ENCODE assay signal across 9 cellular contexts in the genomic region with DNA sequence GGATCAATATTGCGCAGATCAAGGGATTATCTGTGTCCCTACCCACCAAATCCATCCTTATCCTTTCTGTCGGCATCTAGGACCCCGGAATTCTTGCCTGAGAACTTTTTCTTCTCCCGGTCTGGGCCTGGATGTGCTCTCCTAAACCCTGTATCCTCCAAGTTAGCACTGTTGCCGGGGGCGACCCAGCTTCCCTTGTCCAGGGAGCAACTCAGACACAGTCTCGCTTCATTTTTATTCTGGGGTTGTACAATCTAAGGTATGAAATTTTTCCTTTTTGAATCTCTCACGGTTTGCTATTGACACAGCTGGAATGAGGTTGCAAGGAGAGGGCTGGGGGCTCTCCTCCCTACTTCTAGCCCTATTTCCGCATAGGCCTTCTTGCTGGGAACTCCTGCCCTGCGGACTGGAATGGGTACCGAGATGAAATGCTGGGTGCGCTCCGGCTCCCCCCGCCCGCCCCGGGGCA. TPM values are rescaled to one million over a fixed set of nuclear protein-coding genes. Genes with fewer than 3 reads are reported as not detected.
DNase-seq lines count a peak whose midpoint lies in the region; ATAC-seq, FAIRE-seq and TF ChIP-seq lines count a peak whose summit lies in the region.
"Had no signal": no experiment of that assay in that cellular context is flagged by ENCODE, and none has a peak within 500 bp of the region (broad histone marks: within the 10 kb centered on the region; RNA-seq: fewer than 3 reads in every experiment).

No MANE protein-coding gene starts in this region.

- H3K4me3 Mint-ChIP-seq in CD14-positive monocyte: peak overlapping the region; percentile 98 to 100

- intact Hi-C loops in CD14-positive monocyte (cut with micrococcal nuclease): loop anchor here (10.0 kb wide), 2 partner anchors 54 to 636 kb away; a partner anchor contains a TSS
- intact Hi-C loops in GM12878 (cut with micrococcal nuclease; ENCODE audit: unreplicated experiment): no loop called here
- intact Hi-C loops in lower lobe of right lung (cut with DNase I): no loop called here

- H3K4me3 ChIP-seq in HFF-Myc (replicated peaks; ENCODE audit: low read depth, low read length) (peak overlapping the region; percentile 84), GM12878 (peak overlapping the region; percentile 85), lower lobe of right lung (peak overlapping the region; percentile 76), upper lobe of left lung (peak overlapping the region; percentile 63 to 92 (median 88))

- RAD21 ChIA-PET in GM12878 (lab: Charles Lee; ENCODE audit: unreplicated experiment): interaction anchor here (2.4 kb wide), 1 partner anchor 20 kb away, joined by 20 read pairs; no protein-coding TSS in a partner anchor

- peak overlapping the region; percentile 83 for H2AFZ ChIP-seq in GM12878 (ENCODE audit: control insufficient read depth, low read depth, low read length)

- H3K9me3 Mint-ChIP-seq in CD14-positive monocyte: no peaks in the 10 kb centered on the region

- peaks cover under 1 to 3% (median 1%) of the 10 kb centered on the region in 3 donors for H3K27me3 Mint-ChIP-seq in CD14-positive monocyte (ENCODE audit: low read depth in 3 of 3)

- CTCF ChIA-PET in GM12878 (lab: Yijun Ruan, JAX): interaction anchor here (1.0 to 3.2 kb wide), 4 partner anchors 7 to 53 kb away, joined by 4 to 10 read pairs (median 4); a partner anchor contains a TSS

- FAIRE-seq in GM12878 (lab: Jason Lieb, UNC): no peak

- SMC1A ChIA-PET in GM12878 (lab: Charles Lee; ENCODE audit: uncharacterized antibody, unreplicated experiment): interaction anchor here (1.1 kb wide), 1 partner anchor 13 kb away, joined by 3 read pairs; no protein-coding TSS in a partner anchor

- POLR2A ChIA-PET in GM12878 (lab: Charles Lee): interaction anchor here (1.8 to 4.3 kb wide), 2 partner anchors 20 to 23 kb away, joined by 10 to 28 read pairs; no protein-coding TSS in a partner anchor

- TF ChIP-seq RAD21 in GM12878 (IDR thresholded peaks at IDR 0.05; ENCODE audit: insufficient read depth, low read depth, low read length): no peak

- peak overlapping the region; percentile 88 for H3K4me2 ChIP-seq in GM12878 (ENCODE audit: control insufficient read depth, insufficient read depth)

- peaks cover 34% of the 10 kb centered on the region for H3K4me1 Mint-ChIP-seq in CD14-positive monocyte

- TF ChIP-seq POLR2A in GM12878 (IDR thresholded peaks at IDR 0.05; ENCODE audit: low read depth, low read length): no peak
- no peak for TF ChIP-seq POLR2A in upper lobe of left lung (IDR thresholded peaks at IDR 0.05)

- ATAC-seq in GM12878 (no peak; the same call in 1 of the 3 replicates), lower lobe of right lung (peak in 1 of 2 donors; percentile 1), upper lobe of left lung (ENCODE audit: low FRiP score in 2 of 2) (no peak)

- 24% methylated on average over 16 of the region's 16 CpGs for WGBS in GM12878 (ENCODE audit: insufficient coverage, insufficient replicate concordance, low lambda C conversion rate, missing lambda C conversion rate)
- 30 to 31% methylated on average over 15 to 16 of the region's 16 CpGs for WGBS in upper lobe of left lung, 2 donors

- peaks cover 0 to 9% of the 10 kb centered on the region in 2 experiments; a peak in 3 of 4 replicates for H3K36me3 ChIP-seq in GM12878 (ENCODE audit: control insufficient read depth in 2 of 2, insufficient read depth in 2 of 2, low read length in 1 of 2)
- peaks cover 17% of the 10 kb centered on the region for H3K36me3 ChIP-seq in lower lobe of right lung
- peaks cover 0 to 17% (median 10%) of the 10 kb centered on the region in 4 donors for H3K36me3 ChIP-seq in upper lobe of left lung

- TF ChIP-seq CTCF in CD14-positive monocyte (IDR thresholded peaks at IDR 0.05) (no peak), HFF-Myc (IDR thresholded peaks at IDR 0.05; ENCODE audit: low read depth, low read length, missing control alignments) (no peak), GM12878 (IDR thresholded peaks at IDR 0.05 in 2 of 3, conservative IDR thresholded peaks at IDR 0.05 in 1 of 3; ENCODE audit: control insufficient read depth in 2 of 3, extremely low read depth in 1 of 3, insufficient read depth in 1 of 3, low read depth in 3 of 3, low read length in 3 of 3) (no peak), lower lobe of right lung (IDR thresholded peaks at IDR 0.05) (no peak), upper lobe of left lung (IDR thresholded peaks at IDR 0.05) (no peak)

- H3K27ac ChIP-seq in GM12878 (ENCODE audit: control insufficient read depth, insufficient read depth) (no peak overlapping the region), lower lobe of right lung (peak overlapping the region; percentile 89), upper lobe of left lung (peak overlapping the region; percentile 88 to 97 (median 94))

- peaks cover 7% of the 10 kb centered on the region; the same call in 1 of the 2 replicates for H3K4me1 ChIP-seq in GM12878 (ENCODE audit: control insufficient read depth, insufficient read depth, low read length)
- peaks cover 26% of the 10 kb centered on the region for H3K4me1 ChIP-seq in lower lobe of right lung
- peaks cover 14 to 33% (median 22%) of the 10 kb centered on the region in 4 donors for H3K4me1 ChIP-seq in upper lobe of left lung

- H3K27me3 ChIP-seq in GM12878 (replicated peaks in 1 of 2; ENCODE audit: control insufficient read depth in 2 of 2, insufficient read depth in 2 of 2, low read length in 1 of 2) (no peaks in the 10 kb centered on the region), lower lobe of right lung (ENCODE audit: low read depth) (no peaks in the 10 kb centered on the region), upper lobe of left lung (no peaks in the 10 kb centered on the region)

- H3K9me3 ChIP-seq in GM12878 (replicated peaks; ENCODE audit: control insufficient read depth, insufficient read depth, low read length): no peaks in the 10 kb centered on the region
- H3K9me3 ChIP-seq in lower lobe of right lung: no peaks in the 10 kb centered on the region
- no peaks in the 10 kb centered on the region for H3K9me3 ChIP-seq in upper lobe of left lung

- DNase-seq in CD14-positive monocyte (ENCODE audit: low spot score) (no peak), HFF-Myc (ENCODE audit: extremely low read depth, low read depth) (no peak), GM12878 (ENCODE audit: low read depth, low spot score) (no peak), lower lobe of right lung (peak; percentile 58), upper lobe of left lung (no peak), amniotic stem cell (lab: John Stamatoyannopoulos, UW) (no peak), iPS-NIHi7 (ENCODE audit: extremely low spot score) (no peak), UCSD-AML1 (lab: John Stamatoyannopoulos, UW; ENCODE audit: unreplicated experiment) (no peak)

- no peaks in the 10 kb centered on the region for H4K20me1 ChIP-seq in GM12878 (ENCODE audit: control insufficient read depth, insufficient read depth)

- H3K36me3 Mint-ChIP-seq in CD14-positive monocyte: peaks cover 26 to 29% of the 10 kb centered on the region in 2 donors

- no TSS peak for BruUV-seq in GM12878 (replicated peaks; lab: Mats Ljungman, UMichigan)

- H3K9ac ChIP-seq in GM12878 (ENCODE audit: control insufficient read depth, insufficient read depth, low read length): no peak overlapping the region; the same call in 1 of the 2 replicates

- H3K27ac Mint-ChIP-seq in CD14-positive monocyte: peak overlapping the region; percentile 97 to 100 (median 99)

- no peak for TF ChIP-seq EP300 in GM12878 (IDR thresholded peaks at IDR 0.05; ENCODE audit: borderline replicate concordance in 1 of 2, control insufficient read depth in 1 of 2, low read depth in 2 of 2, low read length in 2 of 2)
- no peak for TF ChIP-seq EP300 in upper lobe of left lung (IDR thresholded peaks at IDR 0.05)

- peaks cover 31% of the 10 kb centered on the region for H3K79me2 ChIP-seq in GM12878 (ENCODE audit: control insufficient read depth, insufficient read depth, low read length)

- in situ Hi-C loops in GM12878 (cut with MboI): no loop called here

RNA-seq across cellular contexts. Expression of a gene that starts 0.4 kb away (rescaled TPM):
- polyA plus RNA-seq in CD14-positive monocyte: 10 to 100 TPM; 63.2 to 67.5 TPM
- 49.6 and 54.8 TPM in 2 replicates for total RNA-seq in GM12878 (2013; cell fraction: nucleolus; rRNA removed)
- 145 and 161 TPM in 2 replicates for total RNA-seq in GM12878 (2014; rRNA removed)
- total RNA-seq in GM12878 (2014; rRNA removed; fragmentation: Illumina TruSeq; extraction: Trizol): 185 and 198 TPM in 2 replicates
- 129 and 131 TPM in 2 replicates for total RNA-seq in GM12878 (2021)
- polyA plus RNA-seq in GM12878 (2011; ENCODE audit: low read depth): 57.8 TPM
- polyA plus RNA-seq in GM12878 (2011; rRNA removed): 202 and 215 TPM in 2 replicates
- 175 and 177 TPM in 2 replicates for polyA plus RNA-seq in GM12878 (2011; cell fraction: cytosol; rRNA removed)
- 117 and 119 TPM in 2 replicates for polyA plus RNA-seq in GM12878 (2011; cell fraction: nucleus; rRNA removed)
- polyA plus RNA-seq in GM12878 (2012): 45.2 and 49.5 TPM in 2 replicates
- polyA plus RNA-seq in GM12878 (2014; fragmentation: Illumina TruSeq; extraction: Trizol): 196 and 211 TPM in 2 replicates
- 100 to 1,000 TPM; 103 to 123 TPM for polyA plus RNA-seq in GM12878 (2014; fragmentation: Nextera tagmentation; extraction: Ambion mirVana)
- 137 and 146 TPM in 2 replicates for polyA plus RNA-seq in GM12878 (2014; rRNA removed)
- 100 to 1,000 TPM; 124 to 131 TPM for polyA plus RNA-seq in GM12878 (2016; fragmentation: Nextera tagmentation; extraction: Ambion mirVana)
- polyA minus RNA-seq in GM12878 (2011; rRNA and poly(A)+ RNA removed): 119 and 123 TPM in 2 replicates
- 51.5 and 61.2 TPM in 2 replicates for polyA minus RNA-seq in GM12878 (2011; cell fraction: cytosol; rRNA and poly(A)+ RNA removed)
- polyA minus RNA-seq in GM12878 (2011; cell fraction: nucleus; rRNA and poly(A)+ RNA removed): 26.2 and 41.4 TPM in 2 replicates
- total RNA-seq in lower lobe of right lung: 28.8 TPM
- 10 to 100 TPM in 5 of 6 donors, 1 to 10 TPM in 1; 6.3 to 98.8 (median 32.9) TPM for total RNA-seq in upper lobe of left lung

RNA-seq across cellular contexts. Expression of a gene that starts 7.6 kb away (rescaled TPM):
- polyA plus RNA-seq in CD14-positive monocyte (10 to 100 TPM; 19.4 to 21.2 TPM), GM12878 (2011; rRNA removed) (26.7 and 45.7 TPM in 2 replicates), GM12878 (2014; fragmentation: Illumina TruSeq; extraction: Trizol) (38.1 and 45.8 TPM in 2 replicates), GM12878 (2014; fragmentation: Nextera tagmentation; extraction: Ambion mirVana) (10 to 100 TPM; 19.1 to 41.6 TPM), GM12878 (2014; rRNA removed) (44.4 and 47.4 TPM in 2 replicates), GM12878 (2016; fragmentation: Nextera tagmentation; extraction: Ambion mirVana) (10 to 100 TPM; 37.7 to 43.6 TPM)
- total RNA-seq in GM12878 (2013; cell fraction: nucleolus; rRNA removed): 16.5 and 18.6 TPM in 2 replicates
- total RNA-seq in GM12878 (2014; rRNA removed) (29.3 and 29.7 TPM in 2 replicates), GM12878 (2014; rRNA removed; fragmentation: Illumina TruSeq; extraction: Trizol) (22.8 and 23.4 TPM in 2 replicates), GM12878 (2021) (39.0 and 41.3 TPM in 2 replicates), lower lobe of right lung (37.7 TPM), upper lobe of left lung (10 to 100 TPM; 20.8 to 58.7 (median 34.2) TPM)
- polyA plus RNA-seq in GM12878 (2011; ENCODE audit: low read depth): 29.2 TPM
- polyA plus RNA-seq in GM12878 (2011; cell fraction: cytosol; rRNA removed): 41.3 and 42.1 TPM in 2 replicates
- 107 and 114 TPM in 2 replicates for polyA plus RNA-seq in GM12878 (2011; cell fraction: nucleus; rRNA removed)
- polyA plus RNA-seq in GM12878 (2012): 30.5 and 36.8 TPM in 2 replicates
- 34.0 and 36.5 TPM in 2 replicates for polyA minus RNA-seq in GM12878 (2011; rRNA and poly(A)+ RNA removed)
- polyA minus RNA-seq in GM12878 (2011; cell fraction: cytosol; rRNA and poly(A)+ RNA removed): 11.2 and 12.3 TPM in 2 replicates
- 27.4 and 45.5 TPM in 2 replicates for polyA minus RNA-seq in GM12878 (2011; cell fraction: nucleus; rRNA and poly(A)+ RNA removed)

RNA-seq across cellular contexts. Expression of a gene that starts 13.8 kb away (rescaled TPM):
- polyA plus RNA-seq in CD14-positive monocyte (10 to 100 TPM; 69.7 to 85.4 TPM), GM12878 (2011; rRNA removed) (226 and 308 TPM in 2 replicates), GM12878 (2014; fragmentation: Illumina TruSeq; extraction: Trizol) (407 and 465 TPM in 2 replicates), GM12878 (2014; fragmentation: Nextera tagmentation; extraction: Ambion mirVana) (100 to 1,000 TPM; 299 to 320 TPM), GM12878 (2014; rRNA removed) (278 and 300 TPM in 2 replicates), GM12878 (2016; fragmentation: Nextera tagmentation; extraction: Ambion mirVana) (100 to 1,000 TPM; 298 to 319 TPM)
- 11.9 and 13.2 TPM in 2 replicates for total RNA-seq in GM12878 (2013; cell fraction: nucleolus; rRNA removed)
- total RNA-seq in GM12878 (2014; rRNA removed) (267 and 279 TPM in 2 replicates), GM12878 (2014; rRNA removed; fragmentation: Illumina TruSeq; extraction: Trizol) (107 and 115 TPM in 2 replicates), GM12878 (2021) (262 and 271 TPM in 2 replicates), lower lobe of right lung (103 TPM), upper lobe of left lung (100 to 1,000 TPM in 4 of 6 donors, 10 to 100 TPM in 2; 81.5 to 134 (median 119) TPM)
- polyA plus RNA-seq in GM12878 (2011; ENCODE audit: low read depth): 189 TPM
- 367 and 441 TPM in 2 replicates for polyA plus RNA-seq in GM12878 (2011; cell fraction: cytosol; rRNA removed)
- polyA plus RNA-seq in GM12878 (2011; cell fraction: nucleus; rRNA removed): 186 and 211 TPM in 2 replicates
- 204 and 235 TPM in 2 replicates for polyA plus RNA-seq in GM12878 (2012)
- 253 and 255 TPM in 2 replicates for polyA minus RNA-seq in GM12878 (2011; rRNA and poly(A)+ RNA removed)
- 57.3 and 60.1 TPM in 2 replicates for polyA minus RNA-seq in GM12878 (2011; cell fraction: cytosol; rRNA and poly(A)+ RNA removed)
- 28.0 and 43.7 TPM in 2 replicates for polyA minus RNA-seq in GM12878 (2011; cell fraction: nucleus; rRNA and poly(A)+ RNA removed)

RNA-seq across cellular contexts. Expression of a gene that starts 14.2 kb away (rescaled TPM):
- 10 to 100 TPM; 34.7 to 40.0 TPM for polyA plus RNA-seq in CD14-positive monocyte
- total RNA-seq in GM12878 (2013; cell fraction: nucleolus; rRNA removed): 81.7 and 83.0 TPM in 2 replicates
- 67.1 and 78.1 TPM in 2 replicates for total RNA-seq in GM12878 (2014; rRNA removed)
- total RNA-seq in GM12878 (2014; rRNA removed; fragmentation: Illumina TruSeq; extraction: Trizol): 47.9 and 49.2 TPM in 2 replicates
- total RNA-seq in GM12878 (2021): 46.8 and 47.8 TPM in 2 replicates
- polyA plus RNA-seq in GM12878 (2011; ENCODE audit: low read depth): 33.7 TPM
- 49.6 and 56.2 TPM in 2 replicates for polyA plus RNA-seq in GM12878 (2011; rRNA removed)
- 68.4 and 87.0 TPM in 2 replicates for polyA plus RNA-seq in GM12878 (2011; cell fraction: cytosol; rRNA removed)
- 128 and 138 TPM in 2 replicates for polyA plus RNA-seq in GM12878 (2011; cell fraction: nucleus; rRNA removed)
- polyA plus RNA-seq in GM12878 (2012): 31.3 and 37.9 TPM in 2 replicates
- polyA plus RNA-seq in GM12878 (2014; fragmentation: Illumina TruSeq; extraction: Trizol): 49.4 and 57.1 TPM in 2 replicates
- 10 to 100 TPM; 48.9 to 49.4 TPM for polyA plus RNA-seq in GM12878 (2014; fragmentation: Nextera tagmentation; extraction: Ambion mirVana)
- 85.6 and 88.8 TPM in 2 replicates for polyA plus RNA-seq in GM12878 (2014; rRNA removed)
- 10 to 100 TPM; 76.9 to 88.9 TPM for polyA plus RNA-seq in GM12878 (2016; fragmentation: Nextera tagmentation; extraction: Ambion mirVana)
- polyA minus RNA-seq in GM12878 (2011; rRNA and poly(A)+ RNA removed): 71.2 and 76.9 TPM in 2 replicates
- 15.9 and 16.4 TPM in 2 replicates for polyA minus RNA-seq in GM12878 (2011; cell fraction: cytosol; rRNA and poly(A)+ RNA removed)
- 48.0 and 88.6 TPM in 2 replicates for polyA minus RNA-seq in GM12878 (2011; cell fraction: nucleus; rRNA and poly(A)+ RNA removed)
- 32.6 TPM for total RNA-seq in lower lobe of right lung
- total RNA-seq in upper lobe of left lung: 10 to 100 TPM; 31.7 to 58.8 (median 48.1) TPM

RNA-seq across cellular contexts. Expression of a gene that starts 32.8 kb away (rescaled TPM):
- polyA plus RNA-seq in CD14-positive monocyte (not detected), GM12878 (2011; rRNA removed) (0.01 TPM in 2 replicates), GM12878 (2014; fragmentation: Illumina TruSeq; extraction: Trizol) (not detected in 2 replicates), GM12878 (2014; fragmentation: Nextera tagmentation; extraction: Ambion mirVana) (under 1 TPM in 1 of 2 experiments, not detected in 1; 0.02 TPM), GM12878 (2014; rRNA removed) (0.04 TPM in 2 replicates), GM12878 (2016; fragmentation: Nextera tagmentation; extraction: Ambion mirVana) (under 1 TPM in 1 of 2 experiments, not detected in 1; 0.16 TPM)
- 0.07 and 0.13 TPM in 2 replicates for total RNA-seq in GM12878 (2013; cell fraction: nucleolus; rRNA removed)
- total RNA-seq in GM12878 (2014; rRNA removed) (0.11 TPM in 1 of 2 replicates, not detected in the other), GM12878 (2014; rRNA removed; fragmentation: Illumina TruSeq; extraction: Trizol) (0.05 TPM in 1 of 2 replicates, not detected in the other), GM12878 (2021) (0.08 TPM in 2 replicates), lower lobe of right lung (0.47 TPM), upper lobe of left lung (under 1 TPM in 3 of 6 donors, not detected in 3; 0.22 to 0.60 (median 0.24) TPM)
- not detected for polyA plus RNA-seq in GM12878 (2011; ENCODE audit: low read depth)
- not detected in 2 replicates for polyA plus RNA-seq in GM12878 (2011; cell fraction: cytosol; rRNA removed)
- polyA plus RNA-seq in GM12878 (2011; cell fraction: nucleus; rRNA removed): not detected in 2 replicates
- polyA plus RNA-seq in GM12878 (2012): 0.03 and 0.08 TPM in 2 replicates
- 0.15 TPM in 1 of 2 replicates, not detected in the other for polyA minus RNA-seq in GM12878 (2011; rRNA and poly(A)+ RNA removed)
- polyA minus RNA-seq in GM12878 (2011; cell fraction: cytosol; rRNA and poly(A)+ RNA removed): 0.21 TPM in 1 of 2 replicates, not detected in the other
- polyA minus RNA-seq in GM12878 (2011; cell fraction: nucleus; rRNA and poly(A)+ RNA removed): 0.10 and 0.12 TPM in 2 replicates
- total RNA-seq: HT1080 had no signal

Comparison
In these comparisons a context has a peak if more than half of its experiments do, and no peak if none do; other contexts are left out.
1. intact Hi-C loops: an anchor here in CD14-positive monocyte (10.0 kb wide); none called in GM12878 and lower lobe of right lung.